Comparison of ENCODE assay signal across 8 cellular contexts in genomic region chr12:109098671-109099070, GRCh38. TPM values are rescaled to one million over a fixed set of nuclear protein-coding genes. Genes with fewer than 3 reads are reported as not detected.
A peak's percentile ranks its signal among the peaks of the same experiment; 100 is the strongest.
DNase-seq lines count a peak whose midpoint lies in the region; ATAC-seq and TF ChIP-seq lines count a peak whose summit lies in the region.

No MANE protein-coding gene starts in this region.

- peak overlapping the region; percentile 7 for H2AFZ ChIP-seq in neural progenitor cell (replicated peaks)

- DNase-seq in Calu3 (no peak), Panc1 (ENCODE audit: low read depth, low spot score) (no peak), neural progenitor cell (ENCODE audit: low spot score) (peak; percentile 31), superior temporal gyrus (ENCODE audit: extremely low spot score) (no peak), GM13976 (ENCODE audit: low spot score) (no peak), NCI-H226 (no peak)

- peaks cover 10% of the 10 kb centered on the region for H3K36me3 ChIP-seq in Panc1 (ENCODE audit: control insufficient read depth, insufficient read depth, low read length)
- H3K36me3 ChIP-seq in esophagus (ENCODE audit: control insufficient read depth in 2 of 2, insufficient read depth in 2 of 2, low read length in 1 of 2): peaks cover 3 to 4% of the 10 kb centered on the region in 2 donors
- H3K36me3 ChIP-seq in neural progenitor cell: peaks cover 3% of the 10 kb centered on the region

- peaks cover 39% of the 10 kb centered on the region for H3K79me2 ChIP-seq in neural progenitor cell (ENCODE audit: low read depth)

- H3K4me3 Mint-ChIP-seq in Calu3 (ENCODE audit: low read depth, unreplicated experiment) (peak overlapping the region; percentile 98), neural progenitor cell (peak overlapping the region; percentile 90)

- H3K36me3 Mint-ChIP-seq in Calu3 (ENCODE audit: insufficient read depth, unreplicated experiment) (peaks cover 36% of the 10 kb centered on the region), neural progenitor cell (peaks cover 23% of the 10 kb centered on the region)

- intact Hi-C loops in Calu3 (cut with micrococcal nuclease; ENCODE audit: unreplicated experiment) (loop anchor here (10.0 kb wide), 3 partner anchors 134 to 434 kb away; no protein-coding TSS in a partner anchor), Panc1 (cut with micrococcal nuclease; ENCODE audit: unreplicated experiment) (loop anchor here (10.0 kb wide), 2 partner anchors 144 to 244 kb away; partner anchors contain the start of gene SSH1)

- TF ChIP-seq CTCF in Calu3 (IDR thresholded peaks at IDR 0.05; ENCODE audit: unreplicated experiment) (no peak), Panc1 (IDR thresholded peaks at IDR 0.05) (no peak), neural progenitor cell (IDR thresholded peaks at IDR 0.05) (no peak), GM13976 (IDR thresholded peaks at IDR 0.05; ENCODE audit: borderline replicate concordance, control extremely low read depth, extremely low read depth, insufficient read depth, missing control alignments) (no peak)

- H3K9me3 Mint-ChIP-seq in Calu3 (ENCODE audit: low read depth, unreplicated experiment) (no peaks in the 10 kb centered on the region), neural progenitor cell (no peaks in the 10 kb centered on the region)

- peak overlapping the region; percentile 86 for H3K27ac ChIP-seq in Panc1 (ENCODE audit: low read length)
- peak overlapping the region; percentile 97 to 99 for H3K27ac ChIP-seq in esophagus (ENCODE audit: low read depth in 2 of 2, low read length in 1 of 2)
- H3K27ac ChIP-seq in neural progenitor cell: no peak overlapping the region

- H4K20me1 ChIP-seq in neural progenitor cell (ENCODE audit: low read depth): peaks cover 16% of the 10 kb centered on the region

- 4% methylated on average over 8 of the region's 8 CpGs for WGBS in esophagus, 2 donors

- H3K4me1 Mint-ChIP-seq in Calu3 (ENCODE audit: low read depth, unreplicated experiment) (peaks cover 12% of the 10 kb centered on the region), neural progenitor cell (peaks cover 22% of the 10 kb centered on the region)

- H3K4me1 ChIP-seq in Panc1 (ENCODE audit: control insufficient read depth, insufficient read depth, low read length) (peaks cover 7% of the 10 kb centered on the region), esophagus (ENCODE audit: control insufficient read depth in 2 of 2, insufficient read depth in 2 of 2, low read length in 1 of 2) (peaks cover 0 to 5% of the 10 kb centered on the region in 2 donors), neural progenitor cell (peaks cover 5% of the 10 kb centered on the region)

- CTCF ChIA-PET in Calu3 (lab: Charles Lee) (interaction anchor here (0.9 kb wide), 1 partner anchor 288 kb away, joined by 3 read pairs; no protein-coding TSS in a partner anchor), Panc1 (lab: Charles Lee) (interaction anchor here (1.4 kb wide), 1 partner anchor 13 kb away, joined by 3 read pairs; no protein-coding TSS in a partner anchor)

- H3K4me3 ChIP-seq in Panc1 (ENCODE audit: low read depth in 2 of 2, low read length in 2 of 2): peak overlapping the region; percentile 78 to 84
- peak overlapping the region; percentile 82 to 87 for H3K4me3 ChIP-seq in esophagus (ENCODE audit: low read depth in 1 of 2, low read length in 2 of 2)
- H3K4me3 ChIP-seq in neural progenitor cell: peak overlapping the region; percentile 73

- H3K27me3 Mint-ChIP-seq in Calu3 (ENCODE audit: unreplicated experiment) (no peaks in the 10 kb centered on the region), neural progenitor cell (ENCODE audit: insufficient read depth, low read depth) (peaks cover 6% of the 10 kb centered on the region)

- H3K4me2 ChIP-seq in neural progenitor cell: peak overlapping the region; percentile 85

- in situ Hi-C loops in Panc1 (cut with HindIII; ENCODE audit: low pct_unique_long_range_greater_than_20kb, low sequenced_read_pairs): no loop called here
- in situ Hi-C loops in GM13976 (cut with MboI; ENCODE audit: low sequenced_read_pairs, unreplicated experiment): loop anchor here (25.0 kb wide), 3 partner anchors 211 to 536 kb away; partner anchors contain the start of genes DAO, ISCU and SART3

- peak overlapping the region; percentile 29 for H3K9ac ChIP-seq in neural progenitor cell

- ATAC-seq in Panc1: no peak
- ATAC-seq in HG02798 (IDR thresholded peaks at IDR 0.05; ENCODE audit: poor library complexity, unreplicated experiment): no peak

- H3K27ac Mint-ChIP-seq in Calu3 (ENCODE audit: unreplicated experiment): peak overlapping the region; percentile 72
- H3K27ac Mint-ChIP-seq in neural progenitor cell: no peak overlapping the region

- H3K9me3 ChIP-seq in Panc1 (ENCODE audit: control insufficient read depth, insufficient read depth, low read depth, low read length) (no peaks in the 10 kb centered on the region), esophagus (ENCODE audit: control insufficient read depth in 2 of 2, insufficient read depth in 1 of 2, low read depth in 1 of 2, low read length in 1 of 2) (no peaks in the 10 kb centered on the region), neural progenitor cell (ENCODE audit: low read depth) (no peaks in the 10 kb centered on the region)

- peaks cover 14% of the 10 kb centered on the region for H3F3A ChIP-seq in neural progenitor cell (ENCODE audit: low read depth)

- no peaks in the 10 kb centered on the region for H3K27me3 ChIP-seq in Panc1 (ENCODE audit: control insufficient read depth, insufficient read depth, low read length)
- H3K27me3 ChIP-seq in esophagus (ENCODE audit: control insufficient read depth in 1 of 2, insufficient read depth in 2 of 2, low read length in 2 of 2): no peaks in the 10 kb centered on the region
- no peaks in the 10 kb centered on the region for H3K27me3 ChIP-seq in neural progenitor cell

- POLR2A ChIA-PET in Panc1 (lab: Charles Lee): interaction anchor here (0.7 kb wide), 1 partner anchor 10 kb away, joined by 4 read pairs; no protein-coding TSS in a partner anchor

- BruUV-seq in Calu3 (replicated peaks; lab: Mats Ljungman, UMichigan) (no TSS peak), Panc1 (replicated peaks; lab: Mats Ljungman, UMichigan) (no TSS peak)

RNA-seq across cellular contexts. Expression of gene UNG, which starts 1.3 kb away (rescaled TPM):
- total RNA-seq in Calu3 (2022) (77.7 and 79.2 TPM in 2 replicates), Panc1 (2021; ENCODE audit: unreplicated experiment) (74.4 TPM), neural progenitor cell (ENCODE audit: low replicate concordance) (71.0 and 132 TPM in 2 replicates)
- polyA plus RNA-seq in Panc1 (2012; ENCODE audit: insufficient read length): 46.3 TPM
- polyA plus RNA-seq in esophagus: 10 to 100 TPM; 22.9 to 27.5 TPM

RNA-seq across cellular contexts. Expression of gene ALKBH2, which starts 5.4 kb away (rescaled TPM):
- total RNA-seq in Calu3 (2022) (43.1 and 43.2 TPM in 2 replicates), Panc1 (2021; ENCODE audit: unreplicated experiment) (41.6 TPM), neural progenitor cell (ENCODE audit: low replicate concordance) (18.5 TPM in 2 replicates)
- polyA plus RNA-seq in Panc1 (2012; ENCODE audit: insufficient read length): 47.3 TPM
- polyA plus RNA-seq in esophagus: 10 to 100 TPM; 20.1 to 28.5 TPM

RNA-seq across cellular contexts. Expression of gene ACACB, which starts 17.7 kb away (rescaled TPM):
- 6.2 and 6.8 TPM in 2 replicates for total RNA-seq in Calu3 (2022)
- total RNA-seq in Panc1 (2021; ENCODE audit: unreplicated experiment): 12.3 TPM
- 8.7 TPM for polyA plus RNA-seq in Panc1 (2012; ENCODE audit: insufficient read length)
- polyA plus RNA-seq in esophagus: 10 to 100 TPM in 1 of 2 donors, 1 to 10 TPM in 1; 8.6 to 18.2 TPM
- 2.4 and 5.0 TPM in 2 replicates for total RNA-seq in neural progenitor cell (ENCODE audit: low replicate concordance)

RNA-seq across cellular contexts. Expression of gene USP30, which starts 46.3 kb away (rescaled TPM):
- total RNA-seq in Calu3 (2022) (9.6 and 13.0 TPM in 2 replicates), Panc1 (2021; ENCODE audit: unreplicated experiment) (5.7 TPM), neural progenitor cell (ENCODE audit: low replicate concordance) (17.4 and 17.6 TPM in 2 replicates)
- 8.4 TPM for polyA plus RNA-seq in Panc1 (2012; ENCODE audit: insufficient read length)
- 1 to 10 TPM; 3.8 to 4.3 TPM for polyA plus RNA-seq in esophagus
